Comparison of ENCODE assay signal across 8 cellular contexts in genomic region chr16:85235988-85236831, GRCh38.
DNase-seq lines count a peak whose midpoint lies in the region; ATAC-seq, FAIRE-seq and TF ChIP-seq lines count a peak whose summit lies in the region.

No MANE protein-coding gene starts in this region.

- no peak overlapping the region for H3K27ac ChIP-seq in keratinocyte (ENCODE audit: control insufficient read depth, insufficient read depth, low read length)
- peak overlapping the region; percentile 51 to 73 for H3K27ac ChIP-seq in tibial artery

- H2AFZ ChIP-seq in keratinocyte (ENCODE audit: control insufficient read depth, low read length) = no peak overlapping the region

- no peak overlapping the region for H3K4me3 Mint-ChIP-seq in activated naive CD8-positive, alpha-beta T cell treated with anti-CD3 and anti-CD28 coated beads, Interleukin-2, amount 10 ng/mL, durations not matched to agents 7 days and 5 days

- H3K4me1 ChIP-seq in keratinocyte (ENCODE audit: control insufficient read depth, extremely low read depth, insufficient read depth, low read length) = peaks cover 3% of the 10 kb centered on the region
- H3K4me1 ChIP-seq in tibial artery = peaks cover 12 to 76% (median 63%) of the 10 kb centered on the region in 4 donors

- H3K36me3 Mint-ChIP-seq in activated naive CD8-positive, alpha-beta T cell treated with anti-CD3 and anti-CD28 coated beads, Interleukin-2, amount 10 ng/mL, durations not matched to agents 7 days and 5 days = no peaks in the 10 kb centered on the region

- ATAC-seq in GM21529 (IDR thresholded peaks at IDR 0.05; ENCODE audit: unreplicated experiment) (peak; percentile 39), HG03571 (IDR thresholded peaks at IDR 0.05; ENCODE audit: unreplicated experiment) (no peak), GM19452 (IDR thresholded peaks at IDR 0.05; ENCODE audit: unreplicated experiment) (no peak)
- peak; percentile 23 for ATAC-seq in activated naive CD8-positive, alpha-beta T cell treated with anti-CD3 and anti-CD28 coated beads, Interleukin-2, amount 10 ng/mL, durations not matched to agents 7 days and 5 days (ENCODE audit: low read depth)

- peaks cover 36% of the 10 kb centered on the region for H3K27me3 ChIP-seq in keratinocyte (ENCODE audit: control insufficient read depth, extremely low read depth, insufficient read depth, low read length)
- no peaks in the 10 kb centered on the region for H3K27me3 ChIP-seq in tibial artery

- H3K9me3 ChIP-seq in keratinocyte (ENCODE audit: control insufficient read depth, low read depth, low read length) (no peaks in the 10 kb centered on the region), tibial artery (no peaks in the 10 kb centered on the region)

- H3K9me1 ChIP-seq in keratinocyte (ENCODE audit: control insufficient read depth, extremely low read depth, insufficient read depth, low read length) = no peaks in the 10 kb centered on the region

- no peaks in the 10 kb centered on the region for H3K36me3 ChIP-seq in keratinocyte (ENCODE audit: control insufficient read depth in 2 of 2, extremely low read depth in 1 of 2, insufficient read depth in 2 of 2, low read length in 2 of 2)
- H3K36me3 ChIP-seq in tibial artery = no peaks in the 10 kb centered on the region

- peak overlapping the region in 1 of 3 experiments; percentile 29 for H3K4me3 ChIP-seq in keratinocyte (ENCODE audit: control insufficient read depth in 2 of 3, extremely low read depth in 1 of 3, insufficient read depth in 2 of 3, low read depth in 1 of 3, low read length in 3 of 3)
- peak overlapping the region; percentile 42 to 59 for H3K4me3 ChIP-seq in tibial artery

- no peak overlapping the region for H3K9ac ChIP-seq in keratinocyte (ENCODE audit: control insufficient read depth, extremely low read depth, insufficient read depth, low read length)

- no peaks in the 10 kb centered on the region for H3K9me3 Mint-ChIP-seq in activated naive CD8-positive, alpha-beta T cell treated with anti-CD3 and anti-CD28 coated beads, Interleukin-2, amount 10 ng/mL, durations not matched to agents 7 days and 5 days

- FAIRE-seq in keratinocyte (lab: Jason Lieb, UNC) = no peak

- no peak for DNase-seq in activated naive CD8-positive, alpha-beta T cell treated with anti-CD3 and anti-CD28 coated beads, Interleukin-2, amount 10 ng/mL, durations not matched to agents 7 days and 5 days
- DNase-seq in keratinocyte (ENCODE audit: low read depth, low spot score) (no peak), tibial artery (peak; percentile 44 to 83), SHP77 treated with DMSO at 0.1 percent for 48 hours (lab: John Stamatoyannopoulos, UW) (no peak), NCI-H526 (lab: John Stamatoyannopoulos, UW) (no peak)

- no peaks in the 10 kb centered on the region for H3K79me2 ChIP-seq in keratinocyte (ENCODE audit: control insufficient read depth, insufficient read depth, low read length)

- peaks cover 4% of the 10 kb centered on the region for H4K20me1 ChIP-seq in keratinocyte (ENCODE audit: control insufficient read depth, extremely low read depth, insufficient read depth, low read length)

- dilution Hi-C loops in keratinocyte (cut with MboI; ENCODE audit: extremely low pct_ligation_motif_present, low sequenced_read_pairs) = no loop called here

- no peak overlapping the region for H3K27ac Mint-ChIP-seq in activated naive CD8-positive, alpha-beta T cell treated with anti-CD3 and anti-CD28 coated beads, Interleukin-2, amount 10 ng/mL, durations not matched to agents 7 days and 5 days

- H3K4me1 Mint-ChIP-seq in activated naive CD8-positive, alpha-beta T cell treated with anti-CD3 and anti-CD28 coated beads, Interleukin-2, amount 10 ng/mL, durations not matched to agents 7 days and 5 days = peaks cover under 1% of the 10 kb centered on the region

- TF ChIP-seq CTCF in keratinocyte (optimal IDR thresholded peaks at IDR 0.05 in 1 of 3, IDR thresholded peaks at IDR 0.05 in 1 of 3, conservative IDR thresholded peaks at IDR 0.05 in 1 of 3; ENCODE audit: extremely low read depth in 1 of 3, insufficient read depth in 2 of 3, low read length in 3 of 3) = no peak
- no peak for TF ChIP-seq CTCF in tibial artery (IDR thresholded peaks at IDR 0.05)

- POLR2A ChIA-PET in activated naive CD8-positive, alpha-beta T cell treated with anti-CD3 and anti-CD28 coated beads, Interleukin-2, amount 10 ng/mL, durations not matched to agents 7 days and 5 days (lab: Charles Lee) = no interaction called here

- intact Hi-C loops in tibial artery (cut with DNase I; ENCODE audit: low total_unique reads) = no loop called here

- H3K4me2 ChIP-seq in keratinocyte (ENCODE audit: control insufficient read depth, extremely low read depth, insufficient read depth, low read depth, low read length) = peak overlapping the region; percentile 22

- H3K27me3 Mint-ChIP-seq in activated naive CD8-positive, alpha-beta T cell treated with anti-CD3 and anti-CD28 coated beads, Interleukin-2, amount 10 ng/mL, durations not matched to agents 7 days and 5 days = peaks cover 27% of the 10 kb centered on the region

Comparison
In these comparisons a context has a peak if more than half of its experiments do, and no peak if none do; other contexts are left out.
1. ATAC-seq: peak in GM21529 (single experiment) and activated naive CD8-positive, alpha-beta T cell treated with anti-CD3 and anti-CD28 coated beads, Interleukin-2, amount 10 ng/mL, durations not matched to agents 7 days and 5 days (single experiment); none in HG03571 (single experiment) and GM19452 (single experiment).
2. DNase-seq: peak in tibial artery (2 of 2); none in activated naive CD8-positive, alpha-beta T cell treated with anti-CD3 and anti-CD28 coated beads, Interleukin-2, amount 10 ng/mL, durations not matched to agents 7 days and 5 days (single experiment), keratinocyte (single experiment), SHP77 treated with DMSO at 0.1 percent for 48 hours (single experiment) and NCI-H526 (0 of 2).